Comparison of ENCODE assay signal across 35 cellular contexts in the genomic region with DNA sequence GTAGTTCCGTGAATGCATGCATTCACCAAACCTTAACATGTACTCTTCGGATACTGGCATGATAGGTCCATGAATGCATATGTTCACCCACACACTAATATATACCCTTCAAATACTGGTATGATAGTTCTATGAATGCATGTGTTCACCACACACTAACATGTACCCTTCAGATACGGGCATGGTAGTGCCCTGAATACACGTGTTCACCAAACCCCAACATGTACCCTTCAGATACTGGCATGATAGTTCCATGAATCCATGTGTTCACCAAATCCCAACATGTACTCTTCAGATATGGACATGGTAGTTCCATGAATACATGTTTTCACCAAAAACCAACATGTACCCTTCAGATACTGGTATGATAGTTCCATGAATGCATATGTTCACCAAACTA. TPM values are rescaled to one million over a fixed set of nuclear protein-coding genes. Genes with fewer than 3 reads are reported as not detected.
A peak's percentile ranks its signal among the peaks of the same experiment; 100 is the strongest.
DNase-seq lines count a peak whose midpoint lies in the region; ATAC-seq, FAIRE-seq and TF ChIP-seq lines count a peak whose summit lies in the region.
"Had no signal": no experiment of that assay in that cellular context is flagged by ENCODE, and none has a peak within 500 bp of the region (broad histone marks: within the 10 kb centered on the region; RNA-seq: fewer than 3 reads in every experiment).

No MANE protein-coding gene starts in this region.

- TF ChIP-seq CTCF in HepG2 (CRISPR knock-in tag; IDR thresholded peaks at IDR 0.05) (no peak), right lobe of liver (IDR thresholded peaks at IDR 0.05) (no peak)

- WGBS in HepG2 (ENCODE audit: low lambda C conversion rate) = 2% methylated on average over 4 of the region's 4 CpGs
- 45% methylated on average over 4 of the region's 4 CpGs for WGBS in right lobe of liver (ENCODE audit: insufficient coverage, low coverage, low lambda C conversion rate, missing lambda C conversion rate)

- CTCF ChIA-PET in HepG2 (lab: Yijun Ruan, JAX; ENCODE audit: low intra/inter-chr PET ratio, low total read pairs) = no interaction called here

- FAIRE-seq in HepG2 (lab: Jason Lieb, UNC) = no peak
- peak; percentile 90 for FAIRE-seq in HTR-8/SVneo (lab: Jason Lieb, UNC)
- FAIRE-seq: A204.1, A549, D721Med had no signal

- no peak for ATAC-seq in HepG2
- no peak for ATAC-seq in right lobe of liver
- ATAC-seq: A549; CD8-positive, alpha-beta T cell had no signal

- intact Hi-C loops in HepG2 (cut with micrococcal nuclease; ENCODE audit: unreplicated experiment) (no loop called here), right lobe of liver (cut with DNase I) (no loop called here)

- no peaks in the 10 kb centered on the region for H4K20me1 ChIP-seq in HepG2 (ENCODE audit: insufficient read depth, low read length)
- H4K20me1 ChIP-seq: BLaER1; BLaER1 treated with 17β-estradiol and CSF1 and Interleukin-3, amounts not matched to agents 10 nM and 100 nM had no signal

- H3K4me3 ChIP-seq in HepG2 (replicated peaks in 1 of 3; ENCODE audit: insufficient read depth in 1 of 3, low read depth in 2 of 3, low read length in 3 of 3) (no peak overlapping the region), right lobe of liver (no peak overlapping the region)
- H3K4me3 ChIP-seq: A549; BLaER1; BLaER1 treated with 17β-estradiol and CSF1 and Interleukin-3, amounts not matched to agents 10 nM and 100 nM had no signal

- no peak overlapping the region for H3K9ac ChIP-seq in HepG2 (ENCODE audit: insufficient read depth, low read depth, low read length)
- H3K9ac ChIP-seq: BLaER1; BLaER1 treated with 17β-estradiol and CSF1 and Interleukin-3, amounts not matched to agents 10 nM and 100 nM had no signal

- no peak for TF ChIP-seq RAD21 in HepG2 (CRISPR knock-in tag; IDR thresholded peaks at IDR 0.05)

- POLR2A ChIA-PET in HepG2 (lab: Yijun Ruan, JAX) = no interaction called here

- H3K27ac ChIP-seq in HepG2 (ENCODE audit: extremely low read length, insufficient read depth, low read length) (no peak overlapping the region), right lobe of liver (no peak overlapping the region)
- H3K27ac ChIP-seq: 22Rv1; A549; BLaER1; BLaER1 treated with 17β-estradiol and CSF1 and Interleukin-3, amounts not matched to agents 10 nM and 100 nM; C4-2B had no signal

- no peak overlapping the region for H2AFZ ChIP-seq in HepG2 (ENCODE audit: low read length)

- no peak for TF ChIP-seq EP300 in HepG2 (IDR thresholded peaks at IDR 0.05; ENCODE audit: low read depth in 2 of 2, low read length in 2 of 2)
- TF ChIP-seq EP300 in HepG2 (CRISPR knock-in tag; IDR thresholded peaks at IDR 0.05; ENCODE audit: borderline replicate concordance) = no peak

- peaks cover 23% of the 10 kb centered on the region for H3K9me3 ChIP-seq in HepG2 (ENCODE audit: low read length)
- no peaks in the 10 kb centered on the region for H3K9me3 ChIP-seq in right lobe of liver
- H3K9me3 ChIP-seq: BE2C had no signal

- H3K79me2 ChIP-seq in HepG2 (ENCODE audit: insufficient read depth, low read length) = no peaks in the 10 kb centered on the region

- in situ Hi-C loops in HepG2 (cut with HindIII; ENCODE audit: extremely low pct_ligation_motif_present, low pct_unique_long_range_greater_than_20kb) = no loop called here

- DNase-seq in HepG2 (ENCODE audit: low spot score) (no peak), right lobe of liver (no peak), HTR-8/SVneo (ENCODE audit: insufficient read length, low spot score) (no peak), AML-193 (lab: John Stamatoyannopoulos, UW) (no peak)
- DNase-seq: 8988T; ACHN; BE2C; C1 segment of cervical spinal cord; Caco-2; Calu3; CD4-positive, alpha-beta memory T cell; CD4-positive, alpha-beta T cell; CD4-positive, CD25-positive, alpha-beta regulatory T cell; CD8-positive, alpha-beta memory T cell; CD8-positive, alpha-beta T cell; COR-L47; DMS 273 treated with DMSO at 0.1 percent for 48 hours; DMS153; DMS53; DMS79; DMS79 treated with DMSO at 0.1 percent for 48 hours; DND-41; EL had no signal

- peaks cover 0 to 1% of the 10 kb centered on the region in 2 experiments; a peak in 1 of 5 replicates for H3K27me3 ChIP-seq in HepG2 (ENCODE audit: control insufficient read depth in 1 of 2, insufficient read depth in 2 of 2, low read length in 2 of 2)
- no peaks in the 10 kb centered on the region for H3K27me3 ChIP-seq in right lobe of liver
- H3K27me3 ChIP-seq: BE2C; BLaER1; BLaER1 treated with 17β-estradiol and CSF1 and Interleukin-3, amounts not matched to agents 10 nM and 100 nM had no signal

- no peak overlapping the region for H3K4me2 ChIP-seq in HepG2 (ENCODE audit: low read depth, low read length)
- H3K4me2 ChIP-seq: A549; BLaER1; BLaER1 treated with 17β-estradiol and CSF1 and Interleukin-3, amounts not matched to agents 10 nM and 100 nM had no signal

- BruUV-seq in HepG2 (replicated peaks; lab: Mats Ljungman, UMichigan) = no TSS peak

- H3K4me1 ChIP-seq in HepG2 (ENCODE audit: insufficient read depth, low read length) = no peaks in the 10 kb centered on the region
- H3K4me1 ChIP-seq in right lobe of liver = no peaks in the 10 kb centered on the region
- H3K4me1 ChIP-seq: A549, BE2C, Caco-2 had no signal

- no peak for TF ChIP-seq POLR2A in HepG2 (IDR thresholded peaks at IDR 0.05; ENCODE audit: insufficient read depth in 1 of 2, low read depth in 2 of 2, low read length in 2 of 2)
- no peak for TF ChIP-seq POLR2A in right lobe of liver (IDR thresholded peaks at IDR 0.05)

- H3K36me3 ChIP-seq in HepG2 (replicated peaks in 1 of 2; ENCODE audit: control insufficient read depth in 1 of 2, insufficient read depth in 2 of 2, low read length in 2 of 2) (no peaks in the 10 kb centered on the region), right lobe of liver (no peaks in the 10 kb centered on the region)
- H3K36me3 ChIP-seq: BE2C had no signal

TF ChIP-seq in HepG2, 621 proteins besides CTCF, POLR2A, EP300 and RAD21 (continues in another document):
- TF ChIP-seq, protein P1, sequence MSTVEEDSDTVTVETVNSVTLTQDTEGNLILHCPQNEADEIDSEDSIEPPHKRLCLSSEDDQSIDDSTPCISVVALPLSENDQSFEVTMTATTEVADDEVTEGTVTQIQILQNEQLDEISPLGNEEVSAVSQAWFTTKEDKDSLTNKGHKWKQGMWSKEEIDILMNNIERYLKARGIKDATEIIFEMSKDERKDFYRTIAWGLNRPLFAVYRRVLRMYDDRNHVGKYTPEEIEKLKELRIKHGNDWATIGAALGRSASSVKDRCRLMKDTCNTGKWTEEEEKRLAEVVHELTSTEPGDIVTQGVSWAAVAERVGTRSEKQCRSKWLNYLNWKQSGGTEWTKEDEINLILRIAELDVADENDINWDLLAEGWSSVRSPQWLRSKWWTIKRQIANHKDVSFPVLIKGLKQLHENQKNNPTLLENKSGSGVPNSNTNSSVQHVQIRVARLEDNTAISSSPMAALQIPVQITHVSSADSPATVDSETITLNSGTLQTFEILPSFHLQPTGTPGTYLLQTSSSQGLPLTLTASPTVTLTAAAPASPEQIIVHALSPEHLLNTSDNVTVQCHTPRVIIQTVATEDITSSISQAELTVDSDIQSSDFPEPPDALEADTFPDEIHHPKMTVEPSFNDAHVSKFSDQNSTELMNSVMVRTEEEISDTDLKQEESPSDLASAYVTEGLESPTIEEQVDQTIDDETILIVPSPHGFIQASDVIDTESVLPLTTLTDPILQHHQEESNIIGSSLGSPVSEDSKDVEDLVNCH (CRISPR knock-in tag; IDR thresholded peaks at IDR 0.05) = no peak
- no peak for TF ChIP-seq ZSCAN30 (CRISPR knock-in tag; IDR thresholded peaks at IDR 0.05)
- TF ChIP-seq, protein P2, sequence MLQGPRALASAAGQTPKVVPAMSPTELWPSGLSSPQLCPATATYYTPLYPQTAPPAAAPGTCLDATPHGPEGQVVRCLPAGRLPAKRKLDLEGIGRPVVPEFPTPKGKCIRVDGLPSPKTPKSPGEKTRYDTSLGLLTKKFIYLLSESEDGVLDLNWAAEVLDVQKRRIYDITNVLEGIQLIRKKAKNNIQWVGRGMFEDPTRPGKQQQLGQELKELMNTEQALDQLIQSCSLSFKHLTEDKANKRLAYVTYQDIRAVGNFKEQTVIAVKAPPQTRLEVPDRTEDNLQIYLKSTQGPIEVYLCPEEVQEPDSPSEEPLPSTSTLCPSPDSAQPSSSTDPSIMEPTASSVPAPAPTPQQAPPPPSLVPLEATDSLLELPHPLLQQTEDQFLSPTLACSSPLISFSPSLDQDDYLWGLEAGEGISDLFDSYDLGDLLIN (CRISPR knock-in tag; IDR thresholded peaks at IDR 0.05; ENCODE audit: borderline replicate concordance) = no peak

RNA-seq across cellular contexts. Expression of a gene that starts 48.5 kb away (rescaled TPM):
- total RNA-seq in HepG2 (2016; rRNA removed; fragmentation: Illumina TruSeq; extraction: Trizol) = 0.22 TPM in 1 of 2 replicates, not detected in the other
- total RNA-seq in HepG2 (2016; cell fraction: cytosol; rRNA removed; fragmentation: Illumina TruSeq; extraction: Trizol; ENCODE audit: low read depth) = not detected in 2 replicates
- total RNA-seq in HepG2 (2016; cell fraction: insoluble cytoplasmic fraction; rRNA removed; fragmentation: Illumina TruSeq; extraction: Trizol) = 0.22 TPM in 1 of 2 replicates, not detected in the other
- 0.77 and 0.93 TPM in 2 replicates for total RNA-seq in HepG2 (2016; cell fraction: membrane; rRNA removed; fragmentation: Illumina TruSeq; extraction: Trizol)
- total RNA-seq in HepG2 (2016; cell fraction: nucleus; rRNA removed; fragmentation: Illumina TruSeq; extraction: Trizol) = not detected in 2 replicates
- 1.7 and 2.9 TPM in 2 replicates for polyA plus RNA-seq in HepG2 (2011; rRNA removed)
- 0.89 and 1.5 TPM in 2 replicates for polyA plus RNA-seq in HepG2 (2011; cell fraction: cytosol; rRNA removed)
- polyA plus RNA-seq in HepG2 (2011; cell fraction: nucleus; rRNA removed) = 0.82 and 1.1 TPM in 2 replicates
- polyA plus RNA-seq in HepG2 (2012) = 1.5 and 2.3 TPM in 2 replicates
- 0.12 and 0.19 TPM in 2 replicates for polyA plus RNA-seq in HepG2 (2016; cell fraction: cytosol; fragmentation: Illumina TruSeq; extraction: Trizol; ENCODE audit: low read depth)
- polyA plus RNA-seq in HepG2 (2016; cell fraction: insoluble cytoplasmic fraction; fragmentation: Illumina TruSeq; extraction: Trizol; ENCODE audit: low read depth) = 0.35 TPM in 1 of 2 replicates, not detected in the other
- polyA plus RNA-seq in HepG2 (2016; cell fraction: membrane; fragmentation: Illumina TruSeq; extraction: Trizol; ENCODE audit: low read depth) = 0.22 and 0.45 TPM in 2 replicates
- polyA plus RNA-seq in HepG2 (2016; cell fraction: nucleus; fragmentation: Illumina TruSeq; extraction: Trizol; ENCODE audit: insufficient read depth, low read depth) = 0.72 and 1.0 TPM in 2 replicates
- not detected in 2 replicates for polyA minus RNA-seq in HepG2 (2011; rRNA and poly(A)+ RNA removed; ENCODE audit: low replicate concordance)
- polyA minus RNA-seq in HepG2 (2011; cell fraction: cytosol; rRNA and poly(A)+ RNA removed) = 0.59 TPM in 1 of 2 replicates, not detected in the other
- polyA minus RNA-seq in HepG2 (2011; cell fraction: nucleus; rRNA and poly(A)+ RNA removed) = 1.4 and 1.5 TPM in 2 replicates
- 1 to 10 TPM in 4 of 6 experiments, under 1 TPM in 2; 0.49 to 2.9 (median 1.0) TPM for total RNA-seq in right lobe of liver
- total RNA-seq: A172; A673; Caco-2; Calu3; CD4-positive, alpha-beta memory T cell; CD4-positive, alpha-beta T cell; CD4-positive, CD25-positive, alpha-beta regulatory T cell; CD8-positive, alpha-beta memory T cell had no signal
- polyA plus RNA-seq: A549; AG04450; BJ; CD14-positive monocyte; CD4-positive, alpha-beta memory T cell; CD8-positive, alpha-beta memory T cell had no signal
